Comparison of ENCODE assay signal across 8 cellular contexts in the genomic region with DNA sequence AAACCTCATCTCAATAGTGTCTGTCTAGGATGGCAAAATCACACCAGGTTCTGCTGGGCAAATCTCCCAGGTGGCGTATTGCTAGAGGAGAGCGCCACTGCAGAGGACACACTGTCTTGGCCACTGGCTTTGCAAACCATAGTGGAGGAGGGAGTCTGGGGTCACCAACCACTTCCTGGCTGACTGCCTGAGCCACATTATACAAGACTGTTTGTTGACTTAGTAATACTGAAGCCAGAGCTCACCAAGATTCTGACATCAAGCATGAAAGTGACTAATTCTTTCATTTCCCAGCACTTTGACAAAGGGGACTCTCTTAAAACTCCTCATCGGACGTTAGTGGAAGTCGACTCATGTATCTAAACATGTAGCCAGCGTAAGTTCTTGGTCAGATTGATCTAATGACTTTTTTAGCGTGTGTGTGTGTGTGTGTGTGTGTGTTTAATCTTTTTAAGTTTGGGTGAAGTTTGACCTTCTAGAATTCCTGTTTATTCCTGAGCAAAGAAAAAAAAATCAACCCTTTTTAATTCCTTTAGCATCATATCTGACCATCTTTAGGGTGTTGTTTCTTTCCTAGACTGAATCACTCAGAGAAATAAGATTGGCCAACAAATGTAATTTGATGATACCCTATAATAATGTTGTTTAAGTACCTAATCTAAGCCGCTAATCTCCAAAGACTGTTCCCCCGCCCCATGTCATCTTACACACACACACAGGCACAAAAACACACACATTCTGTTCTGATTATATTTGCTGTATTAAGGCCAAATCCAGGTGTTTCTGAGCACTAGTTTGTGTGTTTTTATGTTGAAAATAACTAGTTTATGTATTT. TPM values are rescaled to one million over a fixed set of nuclear protein-coding genes. Genes with fewer than 3 reads are reported as not detected.
A peak's percentile ranks its signal among the peaks of the same experiment; 100 is the strongest.
DNase-seq lines count a peak whose midpoint lies in the region; ATAC-seq and TF ChIP-seq lines count a peak whose summit lies in the region.

No MANE protein-coding gene starts in this region.

- peaks cover 5 to 42% (median 7%) of the 10 kb centered on the region in 3 donors for H3K36me3 Mint-ChIP-seq in CD8-positive, alpha-beta memory T cell
- no peaks in the 10 kb centered on the region for H3K36me3 Mint-ChIP-seq in MCF 10A (ENCODE audit: insufficient read depth, unreplicated experiment)

- H3K9me3 ChIP-seq in CD8-positive, alpha-beta memory T cell (ENCODE audit: low read length) = no peaks in the 10 kb centered on the region
- H3K9me3 ChIP-seq in right lobe of liver (no peaks in the 10 kb centered on the region), BE2C (no peaks in the 10 kb centered on the region)

- peak overlapping the region; percentile 75 to 96 (median 84) for H3K4me3 Mint-ChIP-seq in CD8-positive, alpha-beta memory T cell
- peak overlapping the region; percentile 53 for H3K4me3 Mint-ChIP-seq in MCF 10A (ENCODE audit: unreplicated experiment)

- H3K27me3 Mint-ChIP-seq in CD8-positive, alpha-beta memory T cell = no peaks in the 10 kb centered on the region
- H3K27me3 Mint-ChIP-seq in MCF 10A (ENCODE audit: insufficient read depth, unreplicated experiment) = no peaks in the 10 kb centered on the region

- POLR2A ChIA-PET in CD8-positive, alpha-beta memory T cell (lab: Charles Lee) = interaction anchor here (0.5 to 2.5 kb wide), 11 partner anchors 11 to 84 kb away, joined by 3 to 17 read pairs (median 4); no protein-coding TSS in a partner anchor
- POLR2A ChIA-PET in MCF 10A (lab: Yijun Ruan, JAX) = interaction anchor here (0.6 to 1.5 kb wide), 5 partner anchors 9 to 91 kb away, joined by 3 to 5 read pairs (median 3); no protein-coding TSS in a partner anchor

- H3K27ac ChIP-seq in CD8-positive, alpha-beta memory T cell (ENCODE audit: low read depth, low read length) = peak overlapping the region; percentile 1
- H3K27ac ChIP-seq in right lobe of liver = peak overlapping the region; percentile 53 to 75 (median 70)

- no peak for TF ChIP-seq CTCF in MCF 10A (IDR thresholded peaks at IDR 0.05; ENCODE audit: unreplicated experiment)
- TF ChIP-seq CTCF in right lobe of liver (IDR thresholded peaks at IDR 0.05) = no peak
- TF ChIP-seq CTCF in BE2C (IDR thresholded peaks at IDR 0.05; ENCODE audit: low read depth, low read length) = no peak

- WGBS in right lobe of liver (ENCODE audit: insufficient coverage, low coverage, low lambda C conversion rate, missing lambda C conversion rate) = 16% methylated on average over 8 of the region's 9 CpGs

- CTCF ChIA-PET in CD8-positive, alpha-beta memory T cell (lab: Charles Lee) = interaction anchor here (1.2 to 5.5 kb wide), 9 partner anchors 11 to 279 kb away, joined by 3 to 81 read pairs (median 4); partner anchors contain the start of gene PITPNC1
- CTCF ChIA-PET in MCF 10A (lab: Yijun Ruan, JAX) = interaction anchor here (0.6 to 6.0 kb wide), 3 partner anchors 12 to 116 kb away, joined by 3 to 59 read pairs (median 31); no protein-coding TSS in a partner anchor

- TF ChIP-seq POLR2A in right lobe of liver (IDR thresholded peaks at IDR 0.05) = no peak

- no peaks in the 10 kb centered on the region for H3K9me3 Mint-ChIP-seq in CD8-positive, alpha-beta memory T cell
- no peaks in the 10 kb centered on the region for H3K9me3 Mint-ChIP-seq in MCF 10A (ENCODE audit: unreplicated experiment)

- no peaks in the 10 kb centered on the region for H3K36me3 ChIP-seq in CD8-positive, alpha-beta memory T cell (ENCODE audit: insufficient read depth, low read length)
- H3K36me3 ChIP-seq in right lobe of liver = no peaks in the 10 kb centered on the region
- H3K36me3 ChIP-seq in BE2C = no peaks in the 10 kb centered on the region

- peaks cover 69 to 94% (median 88%) of the 10 kb centered on the region in 3 donors for H3K4me1 Mint-ChIP-seq in CD8-positive, alpha-beta memory T cell
- peaks cover 20% of the 10 kb centered on the region for H3K4me1 Mint-ChIP-seq in MCF 10A (ENCODE audit: insufficient read depth, unreplicated experiment)

- peak; percentile 42 to 82 (median 55) for DNase-seq in CD8-positive, alpha-beta memory T cell
- DNase-seq in T-helper 22 cell (ENCODE audit: low read depth) (peak; percentile 37), MCF 10A (ENCODE audit: unreplicated experiment) (peak; percentile 92), right lobe of liver (peak; percentile 68 to 93 (median 78)), BE2C (no peak)
- peak; percentile 50 to 74 for DNase-seq in stimulated activated CD8-positive, alpha-beta memory T cell treated with anti-CD3 and anti-CD28 coated beads, Interleukin-7, amount 100 ng/mL, for 48 hours (ENCODE audit: extremely low read depth in 1 of 2, low read depth in 1 of 2)

- ATAC-seq in GM19468 (IDR thresholded peaks at IDR 0.05; ENCODE audit: extremely low read depth, unreplicated experiment) (peak; percentile 72), HG03558 (IDR thresholded peaks at IDR 0.05; ENCODE audit: extremely low read depth, unreplicated experiment) (peak; percentile 76), right lobe of liver (peak; percentile 88 to 90 (median 90))

- TSS peak; percentile 88 for BruUV-seq in MCF 10A (replicated peaks; lab: Mats Ljungman, UMichigan)

- H3K27me3 ChIP-seq in CD8-positive, alpha-beta memory T cell (ENCODE audit: insufficient read depth, low read length, poor library complexity, severe bottlenecking) = no peaks in the 10 kb centered on the region
- H3K27me3 ChIP-seq in right lobe of liver = no peaks in the 10 kb centered on the region
- no peaks in the 10 kb centered on the region for H3K27me3 ChIP-seq in BE2C

- peak overlapping the region; percentile 89 to 99 (median 94) for H3K27ac Mint-ChIP-seq in CD8-positive, alpha-beta memory T cell
- H3K27ac Mint-ChIP-seq in MCF 10A (ENCODE audit: low read depth, unreplicated experiment) = peak overlapping the region; percentile 83

- peak overlapping the region; percentile 3 for H3K4me3 ChIP-seq in CD8-positive, alpha-beta memory T cell (ENCODE audit: low read length)
- H3K4me3 ChIP-seq in right lobe of liver (peak overlapping the region in 2 of 3 donors; percentile 17 to 33), BE2C (ENCODE audit: low read depth, low read length) (no peak overlapping the region)

- intact Hi-C loops in MCF 10A (cut with micrococcal nuclease) (no loop called here), right lobe of liver (cut with DNase I) (no loop called here)

- peaks cover 68% of the 10 kb centered on the region for H3K4me1 ChIP-seq in CD8-positive, alpha-beta memory T cell (ENCODE audit: insufficient read depth, low read length)
- H3K4me1 ChIP-seq in right lobe of liver (peaks cover 0 to 21% (median 5%) of the 10 kb centered on the region in 4 donors), BE2C (no peaks in the 10 kb centered on the region)

RNA-seq across cellular contexts. Expression of gene PITPNC1, which starts 13.8 kb away (rescaled TPM):
- 10 to 100 TPM; 43.1 to 45.1 TPM for total RNA-seq in CD8-positive, alpha-beta memory T cell
- 163 TPM for polyA plus RNA-seq in CD8-positive, alpha-beta memory T cell
- 28.3 and 40.1 TPM in 2 replicates for total RNA-seq in MCF 10A (2022)
- 10 to 100 TPM in 2 of 6 experiments, 1 to 10 TPM in 4; 4.7 to 13.0 (median 7.4) TPM for total RNA-seq in right lobe of liver
- 9.4 TPM for polyA plus RNA-seq in BE2C (2012; ENCODE audit: insufficient read depth, insufficient read length, low read depth)

RNA-seq across cellular contexts. Expression of gene PSMD12, which starts 24.5 kb away (rescaled TPM):
- 10 to 100 TPM; 91.1 to 94.2 TPM for total RNA-seq in CD8-positive, alpha-beta memory T cell
- 40.2 TPM for polyA plus RNA-seq in CD8-positive, alpha-beta memory T cell
- 93.1 and 107 TPM in 2 replicates for total RNA-seq in MCF 10A (2022)
- 10 to 100 TPM; 27.3 to 40.1 (median 31.1) TPM for total RNA-seq in right lobe of liver
- polyA plus RNA-seq in BE2C (2012; ENCODE audit: insufficient read depth, insufficient read length, low read depth) = 136 TPM
